Comparison of ENCODE assay signal across 8 cellular contexts in genomic region chr21:33976082-33976979, GRCh38.
A peak's percentile ranks its signal among the peaks of the same experiment; 100 is the strongest.
DNase-seq lines count a peak whose midpoint lies in the region; ATAC-seq, FAIRE-seq and TF ChIP-seq lines count a peak whose summit lies in the region.

No MANE protein-coding gene starts in this region.

- peak overlapping the region; percentile 82 for H3K4me3 Mint-ChIP-seq in natural killer cell treated with Interleukin-12 subunit alpha and Interleukin-12 subunit beta and Interleukin-15 and Interleukin-18, amount 100 ng/mL, for 72 hours

- TF ChIP-seq CTCF in GM13977 (IDR thresholded peaks at IDR 0.05; ENCODE audit: extremely low read depth, insufficient read depth, missing control alignments) (no peak), HFF-Myc (IDR thresholded peaks at IDR 0.05; ENCODE audit: low read depth, low read length, missing control alignments) (no peak), H1 (IDR thresholded peaks at IDR 0.05; ENCODE audit: control extremely low read depth in 1 of 3, insufficient read depth in 1 of 3, low read depth in 1 of 3, low read length in 3 of 3) (no peak)

- H4K8ac ChIP-seq in H1 (ENCODE audit: extremely low read depth, insufficient read depth, low read length) = no peak overlapping the region

- H3K79me1 ChIP-seq in H1 (ENCODE audit: low read depth, low read length) = no peaks in the 10 kb centered on the region

- H3K23me2 ChIP-seq in H1 (ENCODE audit: low read depth, low read length) = no peaks in the 10 kb centered on the region; the same call in 1 of the 2 replicates

- peaks cover 6% of the 10 kb centered on the region for H3K36me3 Mint-ChIP-seq in natural killer cell treated with Interleukin-12 subunit alpha and Interleukin-12 subunit beta and Interleukin-15 and Interleukin-18, amount 100 ng/mL, for 72 hours

- no peak overlapping the region; the same call in 1 of the 2 replicates for H2BK15ac ChIP-seq in H1 (ENCODE audit: low read length)

- peak; percentile 64 to 76 for ATAC-seq in natural killer cell treated with Interleukin-12 subunit alpha and Interleukin-12 subunit beta and Interleukin-15 and Interleukin-18, amount 100 ng/mL, for 72 hours

- no peak overlapping the region for H3K14ac ChIP-seq in H1 (ENCODE audit: insufficient read length)

- no peak overlapping the region for H3K9ac ChIP-seq in H1 (replicated peaks in 1 of 4; ENCODE audit: extremely low read depth in 1 of 4, low read depth in 3 of 4, low read length in 3 of 4)

- H2BK120ac ChIP-seq in H1 (replicated peaks; ENCODE audit: low read depth, low read length) = peak overlapping the region; percentile 18

- FAIRE-seq in H1 (lab: Jason Lieb, UNC) = no peak

- DNase-seq in GM13977 (ENCODE audit: low spot score) (peak; percentile 59), HFF-Myc (ENCODE audit: extremely low read depth, low read depth) (peak; percentile 69), NAMALWA (ENCODE audit: low spot score) (peak; percentile 14), H1 (ENCODE audit: low read depth in 1 of 2, low spot score in 2 of 2) (peak in 1 of 2 experiments; percentile 43), NCI-H2227 (lab: John Stamatoyannopoulos, UW; ENCODE audit: unreplicated experiment) (no peak)
- peak; percentile 51 for DNase-seq in activated CD4-positive, alpha-beta T cell treated with anti-CD3 and anti-CD28 coated beads, Interleukin-2, amount 50 U/mL, for 1 hour
- peak; percentile 79 for DNase-seq in natural killer cell treated with Interleukin-12 subunit alpha and Interleukin-12 subunit beta and Interleukin-15 and Interleukin-18, amount 100 ng/mL, for 72 hours (ENCODE audit: low spot score)

- no peak overlapping the region for H3K23ac ChIP-seq in H1 (ENCODE audit: insufficient read length)

- H3K4me1 Mint-ChIP-seq in natural killer cell treated with Interleukin-12 subunit alpha and Interleukin-12 subunit beta and Interleukin-15 and Interleukin-18, amount 100 ng/mL, for 72 hours (ENCODE audit: low read depth in 2 of 2) = peaks cover 64 to 72% of the 10 kb centered on the region in 2 donors

- H3K18ac ChIP-seq in H1 (ENCODE audit: extremely low read depth, low read length) = no peak overlapping the region; the same call in 1 of the 2 replicates

- H4K5ac ChIP-seq in H1 (ENCODE audit: insufficient read length, low read depth, low read length) = no peak overlapping the region

- H3K4me3 ChIP-seq in HFF-Myc (replicated peaks; ENCODE audit: low read depth, low read length) = no peak overlapping the region; the same call in 1 of the 2 replicates
- no peak overlapping the region for H3K4me3 ChIP-seq in H1 (ENCODE audit: extremely low read depth in 1 of 4, insufficient read depth in 2 of 4, low read depth in 3 of 4, low read length in 4 of 4)
- no peak overlapping the region for H3K4me3 ChIP-seq in urinary bladder (ENCODE audit: low read depth, low read length)

- in situ Hi-C loops in GM13977 (cut with MboI; ENCODE audit: low pct_unique_long_range_greater_than_20kb, low sequenced_read_pairs, unreplicated experiment) = no loop called here

- H3K4me1 ChIP-seq in H1 (replicated peaks in 1 of 4; ENCODE audit: control insufficient read depth in 3 of 4, insufficient read depth in 4 of 4, low read length in 3 of 4) (peaks cover 3 to 13% (median 8%) of the 10 kb centered on the region in 4 experiments; a peak in 6 of 7 replicates), urinary bladder (ENCODE audit: insufficient read depth) (peaks cover 2% of the 10 kb centered on the region)

- no peak overlapping the region for H3K4ac ChIP-seq in H1 (replicated peaks; ENCODE audit: insufficient read length, low read depth, low read length)

- no peaks in the 10 kb centered on the region for H4K20me1 ChIP-seq in H1 (replicated peaks in 1 of 2; ENCODE audit: control insufficient read depth in 1 of 2, insufficient read depth in 2 of 2, low read length in 2 of 2)

- no peaks in the 10 kb centered on the region for H3K27me3 ChIP-seq in H1 (replicated peaks in 1 of 4; ENCODE audit: control insufficient read depth in 3 of 4, extremely low read depth in 1 of 4, insufficient read depth in 3 of 4, low read length in 3 of 4)

- no peaks in the 10 kb centered on the region for H3K36me3 ChIP-seq in H1 (ENCODE audit: control insufficient read depth in 2 of 4, insufficient read depth in 4 of 4, low read length in 3 of 4)
- H3K36me3 ChIP-seq in urinary bladder (ENCODE audit: insufficient read depth) = no peaks in the 10 kb centered on the region

- TF ChIP-seq POLR2A in H1 (IDR thresholded peaks at IDR 0.05; ENCODE audit: control extremely low read depth in 1 of 2, low read depth in 2 of 2, low read length in 2 of 2) = no peak

- H2AK5ac ChIP-seq in H1 (ENCODE audit: low read depth, low read length) = no peak overlapping the region

- H4K91ac ChIP-seq in H1 (replicated peaks; ENCODE audit: insufficient read length, low read length) = peak overlapping the region; percentile 8

- CTCF ChIA-PET in H1 (lab: Charles Lee; ENCODE audit: partially characterized antibody) = interaction anchor here (0.6 to 1.4 kb wide), 3 partner anchors 12 to 52 kb away, joined by 3 to 5 read pairs (median 4); no protein-coding TSS in a partner anchor

- H3K9me3 ChIP-seq in H1 (ENCODE audit: insufficient read depth in 2 of 2, low read depth in 1 of 2, low read length in 1 of 2) = no peaks in the 10 kb centered on the region

- POLR2A ChIA-PET in H1 (lab: Charles Lee; ENCODE audit: partially characterized antibody) = interaction anchor here (1.0 to 1.6 kb wide), 3 partner anchors 43 to 98 kb away, joined by 3 to 4 read pairs (median 4); partner anchors contain the start of genes MRPS6 and SLC5A3

- TF ChIP-seq EP300 in H1 (IDR thresholded peaks at IDR 0.05; ENCODE audit: borderline replicate concordance in 1 of 2, low read depth in 2 of 2, low read length in 2 of 2) = no peak

- H3K79me2 ChIP-seq in H1 (ENCODE audit: control insufficient read depth in 1 of 2, insufficient read depth in 2 of 2, low read length in 2 of 2) = no peaks in the 10 kb centered on the region

- H2AFZ ChIP-seq in H1 (ENCODE audit: low read length) = peak overlapping the region; percentile 52; the same call in 1 of the 2 replicates

- H3K27me3 Mint-ChIP-seq in natural killer cell treated with Interleukin-12 subunit alpha and Interleukin-12 subunit beta and Interleukin-15 and Interleukin-18, amount 100 ng/mL, for 72 hours = no peaks in the 10 kb centered on the region

- H3K4me2 ChIP-seq in H1 (ENCODE audit: insufficient read depth in 1 of 2, low read depth in 2 of 2, low read length in 2 of 2) = no peak overlapping the region

- H3K27ac ChIP-seq in H1 (ENCODE audit: low read depth, low read length) (no peak overlapping the region), urinary bladder (ENCODE audit: low read depth) (peak overlapping the region; percentile 85)

- H3K27ac Mint-ChIP-seq in natural killer cell treated with Interleukin-12 subunit alpha and Interleukin-12 subunit beta and Interleukin-15 and Interleukin-18, amount 100 ng/mL, for 72 hours = peak overlapping the region; percentile 98 to 99

- no peak overlapping the region for H3K56ac ChIP-seq in H1 (replicated peaks; ENCODE audit: insufficient read length, low read depth, low read length)

- 65% methylated on average over 11 of the region's 14 CpGs; no CpG with 5 or more reads in 1 of the 2 experiments for WGBS in H1 (ENCODE audit: extremely low coverage in 1 of 2, insufficient coverage in 1 of 2, insufficient read length in 1 of 2, insufficient replicate concordance in 2 of 2, low coverage in 1 of 2, low lambda C conversion rate in 2 of 2, missing lambda C conversion rate in 1 of 2), 2 experiments
- 31% methylated on average over 14 of the region's 14 CpGs for WGBS in urinary bladder

- peak overlapping the region; percentile 7; the same call in 1 of the 2 replicates for H2BK12ac ChIP-seq in H1 (ENCODE audit: low read depth, low read length)

- no peak for TF ChIP-seq RAD21 in H1 (IDR thresholded peaks at IDR 0.05 in 1 of 2, conservative IDR thresholded peaks at IDR 0.05 in 1 of 2; ENCODE audit: low read depth in 2 of 2, low read length in 2 of 2)

- peaks cover 2% of the 10 kb centered on the region for H3K9me3 Mint-ChIP-seq in natural killer cell treated with Interleukin-12 subunit alpha and Interleukin-12 subunit beta and Interleukin-15 and Interleukin-18, amount 100 ng/mL, for 72 hours

- peak overlapping the region; percentile 66; the same call in 1 of the 2 replicates for H2BK20ac ChIP-seq in H1 (ENCODE audit: low read length)

- H2BK5ac ChIP-seq in H1 (ENCODE audit: low read depth, low read length) = peak overlapping the region; percentile 62; the same call in 1 of the 2 replicates

TF ChIP-seq in H1, 55 proteins besides CTCF, POLR2A, EP300 and RAD21:
- TF ChIP-seq CHD2 (IDR thresholded peaks at IDR 0.05; ENCODE audit: low read length) (no peak), TAF1 (IDR thresholded peaks at IDR 0.05; ENCODE audit: low read depth, low read length) (0 out of 2 replicates have a peak, but pooled peaks have one; percentile 5)
